Comparison of ENCODE assay signal across 10 cellular contexts in the genomic region with DNA sequence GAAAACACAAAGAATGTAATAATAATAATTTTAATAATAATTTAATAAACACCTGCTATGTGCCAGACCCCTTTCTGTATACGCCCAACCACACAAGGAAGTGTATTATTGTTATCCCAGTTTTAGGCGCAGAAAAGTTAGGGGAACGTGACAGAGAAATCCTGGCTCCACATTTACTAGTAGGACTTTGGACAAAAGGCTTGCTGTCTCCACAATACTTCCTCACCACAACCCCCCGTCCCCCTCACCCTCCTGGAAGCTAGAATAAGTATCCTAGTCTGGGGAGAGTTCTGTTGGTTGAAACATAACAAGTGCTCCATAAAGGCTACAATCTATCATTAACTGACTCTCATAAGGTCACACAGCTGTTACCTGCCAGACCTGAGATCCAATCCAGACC. TPM values are rescaled to one million over a fixed set of nuclear protein-coding genes. Genes with fewer than 3 reads are reported as not detected.
DNase-seq lines count a peak whose midpoint lies in the region; ATAC-seq and TF ChIP-seq lines count a peak whose summit lies in the region.
"Had no signal": no experiment of that assay in that cellular context is flagged by ENCODE, and none has a peak within 500 bp of the region (broad histone marks: within the 10 kb centered on the region; RNA-seq: fewer than 3 reads in every experiment).

No MANE protein-coding gene starts in this region.

- peak overlapping the region; percentile 62 for H3K27ac Mint-ChIP-seq in activated naive CD4-positive, alpha-beta T cell treated with anti-CD3 and anti-CD28 coated beads, Interleukin-2, amount 50 U/mL, for 24 hours
- no peak overlapping the region for H3K27ac Mint-ChIP-seq in stimulated activated naive B cell treated with anti-CD40 and anti-IgM and Interleukin-4, amounts not matched to agents 10 μg/mL and 1 μg/mL and 100 μg/mL, for 72 hours

- no peak overlapping the region for H2AFZ ChIP-seq in PC-9
- H2AFZ ChIP-seq in PC-3 (ENCODE audit: low read length): no peak overlapping the region

- peak overlapping the region; percentile 83; the same call in 1 of the 2 replicates for H3K4me2 ChIP-seq in PC-9
- no peak overlapping the region for H3K4me2 ChIP-seq in PC-3 (ENCODE audit: low read length)

- no peaks in the 10 kb centered on the region for H3K9me3 Mint-ChIP-seq in activated naive CD4-positive, alpha-beta T cell treated with anti-CD3 and anti-CD28 coated beads, Interleukin-2, amount 50 U/mL, for 24 hours
- peaks cover 0 to 2% of the 10 kb centered on the region in 2 donors for H3K9me3 Mint-ChIP-seq in stimulated activated naive B cell treated with anti-CD40 and anti-IgM and Interleukin-4, amounts not matched to agents 10 μg/mL and 1 μg/mL and 100 μg/mL, for 72 hours

- BruUV-seq in PC-9 (replicated peaks; lab: Mats Ljungman, UMichigan) (no TSS peak), PC-3 (replicated peaks; lab: Mats Ljungman, UMichigan) (no TSS peak)

- H3K36me3 ChIP-seq in PC-9 (ENCODE audit: low read depth) (no peaks in the 10 kb centered on the region), PC-3 (ENCODE audit: low read depth, low read length) (no peaks in the 10 kb centered on the region)
- H3K36me3 ChIP-seq: BE2C had no signal

- H3K27me3 Mint-ChIP-seq in activated naive CD4-positive, alpha-beta T cell treated with anti-CD3 and anti-CD28 coated beads, Interleukin-2, amount 50 U/mL, for 24 hours: peaks cover 62% of the 10 kb centered on the region
- peaks cover 61 to 74% of the 10 kb centered on the region in 2 donors for H3K27me3 Mint-ChIP-seq in stimulated activated naive B cell treated with anti-CD40 and anti-IgM and Interleukin-4, amounts not matched to agents 10 μg/mL and 1 μg/mL and 100 μg/mL, for 72 hours

- peaks cover 2% of the 10 kb centered on the region for H3K36me3 Mint-ChIP-seq in activated naive CD4-positive, alpha-beta T cell treated with anti-CD3 and anti-CD28 coated beads, Interleukin-2, amount 50 U/mL, for 24 hours
- peaks cover 0 to 3% of the 10 kb centered on the region in 2 donors for H3K36me3 Mint-ChIP-seq in stimulated activated naive B cell treated with anti-CD40 and anti-IgM and Interleukin-4, amounts not matched to agents 10 μg/mL and 1 μg/mL and 100 μg/mL, for 72 hours

- no peaks in the 10 kb centered on the region for H3K9me2 ChIP-seq in PC-9 (ENCODE audit: insufficient read depth)
- no peaks in the 10 kb centered on the region for H3K9me2 ChIP-seq in PC-3 (replicated peaks; ENCODE audit: low read length)

- H3K9ac ChIP-seq in PC-3 (ENCODE audit: low read length): no peak overlapping the region

- H3K27me3 ChIP-seq in PC-9 (ENCODE audit: insufficient read depth, low read depth) (no peaks in the 10 kb centered on the region), PC-3 (ENCODE audit: low read length) (no peaks in the 10 kb centered on the region)

- TF ChIP-seq CTCF in PC-9 (conservative IDR thresholded peaks at IDR 0.05): no peak
- no peak for TF ChIP-seq CTCF in PC-3 (conservative IDR thresholded peaks at IDR 0.05; ENCODE audit: low read depth, low read length)

- DNase-seq in activated naive CD4-positive, alpha-beta T cell treated with anti-CD3 and anti-CD28 coated beads, Interleukin-2, amount 50 U/mL, for 16 hours: no peak
- DNase-seq in PC-9 (no peak), foreskin melanocyte (peak; percentile 31), PC-3 (no peak), dermis blood vessel endothelial cell (no peak), erythroblast (lab: John Stamatoyannopoulos, UW) (no peak)
- no peak for DNase-seq in stimulated activated naive B cell treated with anti-CD40 and anti-IgM and Interleukin-4, amounts not matched to agents 10 μg/mL and 1 μg/mL and 100 μg/mL, for 72 hours
- DNase-seq: NK-92 treated with Interleukin-12 subunit alpha and Interleukin-12 subunit beta, amount 100 ng/mL, for 24 hours had no signal

- H3K27ac ChIP-seq in PC-9 (no peak overlapping the region), PC-3 (ENCODE audit: low read length) (no peak overlapping the region)

- CTCF ChIA-PET in PC-9 (lab: Charles Lee) (interaction anchor here (0.5 kb wide), 1 partner anchor 170 kb away, joined by 3 read pairs; no protein-coding TSS in a partner anchor), PC-3 (lab: Charles Lee) (no interaction called here)

- H3K4me1 ChIP-seq in PC-9 (replicated peaks; ENCODE audit: insufficient read depth): peaks cover 3% of the 10 kb centered on the region; the same call in 1 of the 2 replicates
- peaks cover 11% of the 10 kb centered on the region for H3K4me1 ChIP-seq in PC-3 (ENCODE audit: insufficient read depth, low read length)
- H3K4me1 ChIP-seq: BE2C had no signal

- H3K4me3 ChIP-seq in PC-9 (no peak overlapping the region; the same call in 1 of the 2 replicates), PC-3 (ENCODE audit: low read length) (no peak overlapping the region)

- no peaks in the 10 kb centered on the region for H3F3A ChIP-seq in PC-9 (ENCODE audit: insufficient read depth, low read depth)
- H3F3A ChIP-seq in PC-3 (ENCODE audit: low read length, unreplicated experiment): no peaks in the 10 kb centered on the region

- no peaks in the 10 kb centered on the region for H3K9me3 ChIP-seq in PC-9 (ENCODE audit: insufficient read depth, low read depth)
- no peaks in the 10 kb centered on the region for H3K9me3 ChIP-seq in PC-3 (ENCODE audit: low read length)
- H3K9me3 ChIP-seq: BE2C had no signal

- H3K79me2 ChIP-seq in PC-9 (ENCODE audit: low read depth) (no peaks in the 10 kb centered on the region), PC-3 (ENCODE audit: low read length) (no peaks in the 10 kb centered on the region)

- H4K20me1 ChIP-seq in PC-9 (ENCODE audit: insufficient read depth) (no peaks in the 10 kb centered on the region), PC-3 (ENCODE audit: low read length) (no peaks in the 10 kb centered on the region)

- POLR2A ChIA-PET in PC-9 (lab: Charles Lee; ENCODE audit: unreplicated experiment) (no interaction called here), PC-3 (lab: Charles Lee; ENCODE audit: unreplicated experiment) (no interaction called here)

- peak overlapping the region; percentile 83 for H3K4me3 Mint-ChIP-seq in activated naive CD4-positive, alpha-beta T cell treated with anti-CD3 and anti-CD28 coated beads, Interleukin-2, amount 50 U/mL, for 24 hours
- peak overlapping the region; percentile 71 to 90 for H3K4me3 Mint-ChIP-seq in stimulated activated naive B cell treated with anti-CD40 and anti-IgM and Interleukin-4, amounts not matched to agents 10 μg/mL and 1 μg/mL and 100 μg/mL, for 72 hours

- no peak for ATAC-seq in stimulated activated naive B cell treated with anti-CD40 and anti-IgM and Interleukin-4, amounts not matched to agents 10 μg/mL and 1 μg/mL and 100 μg/mL, for 72 hours (replicated peaks)
- no peak for ATAC-seq in PC-3

- H3K4me1 Mint-ChIP-seq in activated naive CD4-positive, alpha-beta T cell treated with anti-CD3 and anti-CD28 coated beads, Interleukin-2, amount 50 U/mL, for 24 hours: peaks cover 15% of the 10 kb centered on the region
- H3K4me1 Mint-ChIP-seq in stimulated activated naive B cell treated with anti-CD40 and anti-IgM and Interleukin-4, amounts not matched to agents 10 μg/mL and 1 μg/mL and 100 μg/mL, for 72 hours: peaks cover 18 to 21% of the 10 kb centered on the region in 2 donors

- TF ChIP-seq POLR2A in erythroblast (IDR thresholded peaks at IDR 0.05; ENCODE audit: low read length): no peak

- intact Hi-C loops in PC-9 (cut with micrococcal nuclease; ENCODE audit: unreplicated experiment): loop anchor here (2.0 to 5.0 kb wide), 2 partner anchors 65 to 463 kb away; no protein-coding TSS in a partner anchor
- intact Hi-C loops in PC-3 (cut with micrococcal nuclease): no loop called here

RNA-seq across cellular contexts. Expression of a gene that starts 0.5 kb away (rescaled TPM):
- total RNA-seq in PC-9 (2021) (7.9 and 8.3 TPM in 2 replicates), PC-3 (2014; rRNA removed) (3.1 and 3.7 TPM in 2 replicates), dermis blood vessel endothelial cell (0.51 and 0.65 TPM in 2 replicates)

RNA-seq across cellular contexts. Expression of a gene that starts 34.1 kb away (rescaled TPM):
- total RNA-seq in PC-9 (2021): 3.4 and 4.4 TPM in 2 replicates
- 3.9 TPM in 1 of 2 replicates, not detected in the other for total RNA-seq in PC-3 (2014; rRNA removed)
- total RNA-seq in dermis blood vessel endothelial cell: 0.34 and 0.47 TPM in 2 replicates
